ENCODE assay signal across 29 cellular contexts in genomic region chr18:5031216-5031615, GRCh38.
DNase-seq lines count a peak whose midpoint lies in the region; ATAC-seq, FAIRE-seq and TF ChIP-seq lines count a peak whose summit lies in the region.
"Had no signal": no experiment of that assay in that cellular context is flagged by ENCODE, and none has a peak within 500 bp of the region (broad histone marks: within the 10 kb centered on the region; RNA-seq: fewer than 3 reads in every experiment).

No MANE protein-coding gene starts in this region.

- SMC1A ChIA-PET in GM12878 (lab: Charles Lee; ENCODE audit: uncharacterized antibody, unreplicated experiment): interaction anchor here (0.7 kb wide), 1 partner anchor 586 kb away, joined by 4 read pairs; no protein-coding TSS in a partner anchor

- no peak overlapping the region for H2AK5ac ChIP-seq in H1 (ENCODE audit: low read depth, low read length)

- RAD21 ChIA-PET in GM12878 (lab: Charles Lee; ENCODE audit: unreplicated experiment): no interaction called here

- no peak for TF ChIP-seq CTCF in GM12878 (IDR thresholded peaks at IDR 0.05 in 2 of 3, conservative IDR thresholded peaks at IDR 0.05 in 1 of 3; ENCODE audit: control insufficient read depth in 2 of 3, extremely low read depth in 1 of 3, insufficient read depth in 1 of 3, low read depth in 3 of 3, low read length in 3 of 3)
- no peak for TF ChIP-seq CTCF in H1 (IDR thresholded peaks at IDR 0.05; ENCODE audit: control extremely low read depth in 1 of 3, insufficient read depth in 1 of 3, low read depth in 1 of 3, low read length in 3 of 3)

- TF ChIP-seq EP300 in GM12878 (IDR thresholded peaks at IDR 0.05; ENCODE audit: borderline replicate concordance in 1 of 2, control insufficient read depth in 1 of 2, low read depth in 2 of 2, low read length in 2 of 2) (peak in 1 of 2 experiments; percentile 34; a peak in 1 of 4 replicates), H1 (IDR thresholded peaks at IDR 0.05; ENCODE audit: borderline replicate concordance in 1 of 2, low read depth in 2 of 2, low read length in 2 of 2) (no peak)

- POLR2A ChIA-PET in GM12878 (lab: Charles Lee): interaction anchor here (0.6 kb wide), 1 partner anchor 1584 kb away, joined by 3 read pairs; no protein-coding TSS in a partner anchor
- POLR2A ChIA-PET in H1 (lab: Charles Lee; ENCODE audit: partially characterized antibody): no interaction called here

- H3K4me2 ChIP-seq in GM12878 (ENCODE audit: control insufficient read depth, insufficient read depth) (no peak overlapping the region), H1 (ENCODE audit: insufficient read depth in 1 of 2, low read depth in 2 of 2, low read length in 2 of 2) (no peak overlapping the region)
- H3K4me2 ChIP-seq: A549; BLaER1; BLaER1 treated with 17β-estradiol and CSF1 and Interleukin-3, amounts not matched to agents 10 nM and 100 nM had no signal

- H3K9ac ChIP-seq in GM12878 (ENCODE audit: control insufficient read depth, insufficient read depth, low read length) (no peak overlapping the region), H1 (replicated peaks in 1 of 4; ENCODE audit: extremely low read depth in 1 of 4, low read depth in 3 of 4, low read length in 3 of 4) (no peak overlapping the region)
- H3K9ac ChIP-seq: BLaER1; BLaER1 treated with 17β-estradiol and CSF1 and Interleukin-3, amounts not matched to agents 10 nM and 100 nM had no signal

- no TSS peak for BruUV-seq in GM12878 (replicated peaks; lab: Mats Ljungman, UMichigan)

- no peak overlapping the region for H3K4me3 ChIP-seq in GM12878
- H3K4me3 ChIP-seq in H1 (ENCODE audit: extremely low read depth in 1 of 4, insufficient read depth in 2 of 4, low read depth in 3 of 4, low read length in 4 of 4): no peak overlapping the region
- H3K4me3 ChIP-seq: A549; BLaER1; BLaER1 treated with 17β-estradiol and CSF1 and Interleukin-3, amounts not matched to agents 10 nM and 100 nM had no signal

- no peak overlapping the region for H3K27ac ChIP-seq in GM12878 (ENCODE audit: control insufficient read depth, insufficient read depth)
- H3K27ac ChIP-seq in H1 (ENCODE audit: low read depth, low read length): no peak overlapping the region
- H3K27ac ChIP-seq: 22Rv1; A549; BLaER1; BLaER1 treated with 17β-estradiol and CSF1 and Interleukin-3, amounts not matched to agents 10 nM and 100 nM; C4-2B had no signal

- intact Hi-C loops in GM12878 (cut with micrococcal nuclease; ENCODE audit: unreplicated experiment): no loop called here

- DNase-seq in GM12878 (ENCODE audit: low read depth, low spot score): no peak
- no peak for DNase-seq in H1 (ENCODE audit: low read depth in 1 of 2, low spot score in 2 of 2)
- DNase-seq in NCI-H774 (lab: John Stamatoyannopoulos, UW): no peak
- DNase-seq: 8988T; ACHN; AML-193; BE2C; Caco-2; Calu3; CD4-positive, alpha-beta memory T cell; CD4-positive, alpha-beta T cell; CD4-positive, CD25-positive, alpha-beta regulatory T cell; CD8-positive, alpha-beta memory T cell; CD8-positive, alpha-beta T cell; COR-L47; DMS153; DMS53; DMS79; DMS79 treated with DMSO at 0.1 percent for 48 hours; DND-41; EL had no signal

- H3K79me2 ChIP-seq in GM12878 (ENCODE audit: control insufficient read depth, insufficient read depth, low read length) (no peaks in the 10 kb centered on the region), H1 (ENCODE audit: control insufficient read depth in 1 of 2, insufficient read depth in 2 of 2, low read length in 2 of 2) (no peaks in the 10 kb centered on the region)

- no peak for FAIRE-seq in GM12878 (lab: Jason Lieb, UNC)
- FAIRE-seq in H1 (lab: Jason Lieb, UNC): no peak
- FAIRE-seq: A204.1, A549, D721Med had no signal

- H4K20me1 ChIP-seq in GM12878 (ENCODE audit: control insufficient read depth, insufficient read depth) (no peaks in the 10 kb centered on the region), H1 (replicated peaks in 1 of 2; ENCODE audit: control insufficient read depth in 1 of 2, insufficient read depth in 2 of 2, low read length in 2 of 2) (no peaks in the 10 kb centered on the region)
- H4K20me1 ChIP-seq: BLaER1; BLaER1 treated with 17β-estradiol and CSF1 and Interleukin-3, amounts not matched to agents 10 nM and 100 nM had no signal

- H4K8ac ChIP-seq in H1 (ENCODE audit: extremely low read depth, insufficient read depth, low read length): no peak overlapping the region

- H3K9me3 ChIP-seq in GM12878 (replicated peaks; ENCODE audit: control insufficient read depth, insufficient read depth, low read length): no peaks in the 10 kb centered on the region; the same call in 2 of the 3 replicates
- 0 out of 4 replicates have a peak, but pooled peaks cover 0 to 3% of the 10 kb centered on the region in 2 experiments for H3K9me3 ChIP-seq in H1 (ENCODE audit: insufficient read depth in 2 of 2, low read depth in 1 of 2, low read length in 1 of 2)
- H3K9me3 ChIP-seq: A549, BE2C had no signal

- no peak overlapping the region for H3K14ac ChIP-seq in H1 (ENCODE audit: insufficient read length)

- no peak overlapping the region for H4K91ac ChIP-seq in H1 (replicated peaks; ENCODE audit: insufficient read length, low read length)

- H3K27me3 ChIP-seq in GM12878 (replicated peaks in 1 of 2; ENCODE audit: control insufficient read depth in 2 of 2, insufficient read depth in 2 of 2, low read length in 1 of 2): no peaks in the 10 kb centered on the region
- H3K27me3 ChIP-seq in H1 (replicated peaks in 1 of 4; ENCODE audit: control insufficient read depth in 3 of 4, extremely low read depth in 1 of 4, insufficient read depth in 3 of 4, low read length in 3 of 4): no peaks in the 10 kb centered on the region
- H3K27me3 ChIP-seq: BE2C; BLaER1; BLaER1 treated with 17β-estradiol and CSF1 and Interleukin-3, amounts not matched to agents 10 nM and 100 nM had no signal

- H3K79me1 ChIP-seq in H1 (ENCODE audit: low read depth, low read length): no peaks in the 10 kb centered on the region

- no peak overlapping the region for H4K5ac ChIP-seq in H1 (ENCODE audit: insufficient read length, low read depth, low read length)

- H2AFZ ChIP-seq in GM12878 (ENCODE audit: control insufficient read depth, low read depth, low read length) (no peak overlapping the region), H1 (ENCODE audit: low read length) (0 out of 2 replicates have a peak overlapping the region, but pooled peaks have one; percentile 15)

- TF ChIP-seq RAD21 in GM12878 (IDR thresholded peaks at IDR 0.05; ENCODE audit: insufficient read depth, low read depth, low read length) (no peak), H1 (IDR thresholded peaks at IDR 0.05 in 1 of 2, conservative IDR thresholded peaks at IDR 0.05 in 1 of 2; ENCODE audit: low read depth in 2 of 2, low read length in 2 of 2) (no peak)

- H2BK12ac ChIP-seq in H1 (ENCODE audit: low read depth, low read length): no peak overlapping the region

- no peak overlapping the region for H2BK15ac ChIP-seq in H1 (ENCODE audit: low read length)

- ATAC-seq in GM12878: peak; percentile 69
- no peak for ATAC-seq in HG03442 (IDR thresholded peaks at IDR 0.05; ENCODE audit: unreplicated experiment)
- ATAC-seq: A549; CD8-positive, alpha-beta T cell had no signal

- TF ChIP-seq POLR2A in GM12878 (IDR thresholded peaks at IDR 0.05; ENCODE audit: low read depth, low read length) (no peak), H1 (IDR thresholded peaks at IDR 0.05; ENCODE audit: control extremely low read depth in 1 of 2, low read depth in 2 of 2, low read length in 2 of 2) (no peak)

- H3K23me2 ChIP-seq in H1 (ENCODE audit: low read depth, low read length): no peaks in the 10 kb centered on the region

- CTCF ChIA-PET in GM12878 (lab: Yijun Ruan, JAX) (interaction anchor here (0.9 to 2.1 kb wide), 2 partner anchors 8 to 9 kb away, joined by 3 to 8 read pairs; no protein-coding TSS in a partner anchor), H1 (lab: Charles Lee; ENCODE audit: partially characterized antibody) (interaction anchor here (0.7 to 1.1 kb wide), 2 partner anchors 9 to 396 kb away, joined by 3 to 4 read pairs; no protein-coding TSS in a partner anchor)

- no peak overlapping the region for H2BK5ac ChIP-seq in H1 (ENCODE audit: low read depth, low read length)

- H3K56ac ChIP-seq in H1 (replicated peaks; ENCODE audit: insufficient read length, low read depth, low read length): no peak overlapping the region

- no peak overlapping the region for H3K18ac ChIP-seq in H1 (ENCODE audit: extremely low read depth, low read length)

- H3K36me3 ChIP-seq in GM12878 (ENCODE audit: control insufficient read depth in 2 of 2, insufficient read depth in 2 of 2, low read length in 1 of 2): no peaks in the 10 kb centered on the region
- H3K36me3 ChIP-seq in H1 (ENCODE audit: control insufficient read depth in 2 of 4, insufficient read depth in 4 of 4, low read length in 3 of 4): no peaks in the 10 kb centered on the region
- H3K36me3 ChIP-seq: BE2C; BLaER1; BLaER1 treated with 17β-estradiol and CSF1 and Interleukin-3, amounts not matched to agents 10 nM and 100 nM had no signal

- no peak overlapping the region for H3K23ac ChIP-seq in H1 (ENCODE audit: insufficient read length)

- H2BK20ac ChIP-seq in H1 (ENCODE audit: low read length): no peak overlapping the region

- H2BK120ac ChIP-seq in H1 (replicated peaks; ENCODE audit: low read depth, low read length): no peak overlapping the region

- no peak overlapping the region for H3K4ac ChIP-seq in H1 (replicated peaks; ENCODE audit: insufficient read length, low read depth, low read length)

- WGBS in GM12878 (ENCODE audit: insufficient coverage, insufficient replicate concordance, low lambda C conversion rate, missing lambda C conversion rate): 0% methylated on average over 2 of the region's 2 CpGs
- 86% methylated on average over 2 of the region's 2 CpGs; no CpG with 5 or more reads in 1 of the 2 experiments for WGBS in H1 (ENCODE audit: extremely low coverage in 1 of 2, insufficient coverage in 1 of 2, insufficient read length in 1 of 2, insufficient replicate concordance in 2 of 2, low coverage in 1 of 2, low lambda C conversion rate in 2 of 2, missing lambda C conversion rate in 1 of 2), 2 experiments

- in situ Hi-C loops in GM12878 (cut with MboI): no loop called here

- H3K4me1 ChIP-seq in GM12878 (ENCODE audit: control insufficient read depth, insufficient read depth, low read length) (no peaks in the 10 kb centered on the region), H1 (replicated peaks in 1 of 4; ENCODE audit: control insufficient read depth in 3 of 4, insufficient read depth in 4 of 4, low read length in 3 of 4) (no peaks in the 10 kb centered on the region)
- H3K4me1 ChIP-seq: A549; BE2C; BLaER1; BLaER1 treated with 17β-estradiol and CSF1 and Interleukin-3, amounts not matched to agents 10 nM and 100 nM; Caco-2 had no signal

TF ChIP-seq in GM12878, 131 proteins besides CTCF, POLR2A, EP300 and RAD21 (continues in another document):
- TF ChIP-seq SPI1 (IDR thresholded peaks at IDR 0.05; ENCODE audit: borderline replicate concordance, insufficient read depth, low read depth, low read length): no peak
- peak; percentile 18; the same call in 1 of the 2 replicates for TF ChIP-seq BCL11A (IDR thresholded peaks at IDR 0.05; ENCODE audit: low read depth, low read length)

TF ChIP-seq in H1, 55 proteins besides CTCF, POLR2A, EP300 and RAD21 (continues in another document):
- no peak for TF ChIP-seq RNF2 (IDR thresholded peaks at IDR 0.05; ENCODE audit: borderline replicate concordance, low read depth, low read length, missing control alignments, poor library complexity, severe bottlenecking)
- TF ChIP-seq CHD2 (IDR thresholded peaks at IDR 0.05; ENCODE audit: low read length): no peak
- no peak for TF ChIP-seq YY1 (IDR thresholded peaks at IDR 0.05; ENCODE audit: low read depth, low read length)

Comparison
In these comparisons a context has a peak if more than half of its experiments do, and no peak if none do; other contexts are left out.
1. Of the 37 proteins assayed by ChIP-seq in both GM12878 and H1: peak only in GM12878: BCL11A; only in H1: none; in both: none; in neither: 35; mixed calls (peak in some experiments, not most) for 1.